Comparison of ENCODE assay signal across 8 cellular contexts in the genomic region with DNA sequence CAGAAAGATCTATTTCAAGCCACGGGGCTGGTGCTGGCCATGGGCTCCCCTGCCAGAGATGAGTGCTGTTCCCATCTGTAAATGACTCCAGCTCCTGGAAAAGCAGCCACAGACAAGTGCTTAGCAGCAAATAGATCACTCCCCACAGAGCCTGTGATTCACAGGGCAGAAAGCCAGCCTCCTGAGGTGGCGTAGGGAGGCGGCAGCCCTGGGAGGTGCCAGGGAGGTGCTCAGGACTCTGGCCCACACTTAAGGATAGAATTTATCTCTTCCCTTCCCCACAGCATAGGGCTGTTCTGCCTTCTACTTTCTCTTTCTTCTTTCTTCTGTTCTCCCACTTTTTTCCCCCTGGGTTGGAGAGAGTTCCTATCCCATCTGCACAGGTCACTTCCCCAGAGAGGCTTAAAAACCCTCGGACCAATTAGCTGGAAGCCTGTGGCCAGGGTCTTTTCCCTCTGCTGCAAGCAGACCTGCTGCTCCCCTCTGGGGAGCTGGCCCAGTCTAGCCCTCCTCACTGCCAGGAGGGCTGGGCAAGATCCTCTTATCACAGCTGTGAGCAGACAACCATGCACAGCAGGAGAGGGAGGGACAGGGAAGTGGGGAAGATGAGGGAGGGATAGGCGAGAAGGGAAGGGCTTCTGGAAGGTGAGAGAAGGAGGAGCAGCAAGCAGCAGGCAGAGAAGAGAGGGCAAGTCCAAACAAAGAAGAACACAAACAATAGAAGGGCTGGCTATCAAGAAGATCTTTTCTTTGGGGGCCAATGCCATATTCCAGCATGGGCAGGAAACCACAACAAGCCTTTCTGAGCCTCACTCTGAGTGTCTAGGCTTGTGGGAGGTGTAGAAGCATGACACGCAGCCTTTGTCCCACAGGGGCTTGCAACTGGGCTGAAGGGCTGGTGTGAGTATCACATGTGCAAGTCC. TPM values are rescaled to one million over a fixed set of nuclear protein-coding genes. Genes with fewer than 3 reads are reported as not detected.
DNase-seq lines count a peak whose midpoint lies in the region; ATAC-seq and TF ChIP-seq lines count a peak whose summit lies in the region.

No MANE protein-coding gene starts in this region.

- H3K4me3 Mint-ChIP-seq in activated CD8-positive, alpha-beta memory T cell treated with anti-CD3 and anti-CD28 coated beads, Interleukin-2, amount 10 ng/mL, durations not matched to agents 7 days and 5 days = no peak overlapping the region
- H3K4me3 Mint-ChIP-seq in CD8-positive, alpha-beta T cell = no peak overlapping the region

- intact Hi-C loops in body of pancreas (cut with DNase I) (no loop called here), lower lobe of right lung (cut with DNase I) (no loop called here)
- intact Hi-C loops in CD8-positive, alpha-beta T cell (cut with DNase I, micrococcal nuclease) = no loop called here

- ATAC-seq in activated CD8-positive, alpha-beta memory T cell treated with anti-CD3 and anti-CD28 coated beads, Interleukin-2, amount 10 ng/mL, durations not matched to agents 7 days and 5 days = peak; percentile 30
- ATAC-seq in body of pancreas (peak; percentile 33), lower lobe of right lung (peak; percentile 38 to 50), HG03039 (IDR thresholded peaks at IDR 0.05; ENCODE audit: unreplicated experiment) (no peak)
- no peak for ATAC-seq in CD8-positive, alpha-beta T cell

- H3K4me3 ChIP-seq in body of pancreas (no peak overlapping the region), lower lobe of right lung (no peak overlapping the region)
- no peak overlapping the region for H3K4me3 ChIP-seq in CD8-positive, alpha-beta T cell (ENCODE audit: low read depth, low read length)

- H3K9me3 ChIP-seq in body of pancreas (no peaks in the 10 kb centered on the region), lower lobe of right lung (no peaks in the 10 kb centered on the region)
- H3K9me3 ChIP-seq in CD8-positive, alpha-beta T cell (ENCODE audit: low read length) = no peaks in the 10 kb centered on the region

- H3K27me3 ChIP-seq in body of pancreas = no peaks in the 10 kb centered on the region
- no peaks in the 10 kb centered on the region for H3K27me3 ChIP-seq in lower lobe of right lung (ENCODE audit: low read depth)
- no peaks in the 10 kb centered on the region for H3K27me3 ChIP-seq in CD8-positive, alpha-beta T cell (ENCODE audit: insufficient read depth, low read length)

- POLR2A ChIA-PET in CD8-positive, alpha-beta T cell (lab: Charles Lee) = no interaction called here

- no peaks in the 10 kb centered on the region for H3K9me3 Mint-ChIP-seq in activated CD8-positive, alpha-beta memory T cell treated with anti-CD3 and anti-CD28 coated beads, Interleukin-2, amount 10 ng/mL, durations not matched to agents 7 days and 5 days (ENCODE audit: low read depth)
- H3K9me3 Mint-ChIP-seq in CD8-positive, alpha-beta T cell = no peaks in the 10 kb centered on the region

- no peak for TF ChIP-seq CTCF in body of pancreas (IDR thresholded peaks at IDR 0.05)
- TF ChIP-seq CTCF in lower lobe of right lung (IDR thresholded peaks at IDR 0.05) = no peak
- TF ChIP-seq CTCF in CD8-positive, alpha-beta T cell (IDR thresholded peaks at IDR 0.05) = no peak

- no peak for DNase-seq in activated CD8-positive, alpha-beta memory T cell treated with anti-CD3 and anti-CD28 coated beads, Interleukin-2, amount 10 ng/mL, durations not matched to agents 7 days and 5 days
- no peak for DNase-seq in activated CD8-positive, alpha-beta memory T cell treated with anti-CD3 and anti-CD28 coated beads, Interleukin-2, amount 50 U/mL, for 4 hours
- DNase-seq in body of pancreas (peak in 3 of 4 donors; percentile 34 to 39 (median 35)), lower lobe of right lung (no peak), SIG-M5 treated with dmso at 0.1 percent for 504 hours (lab: John Stamatoyannopoulos, UW; ENCODE audit: unreplicated experiment) (no peak)
- DNase-seq in CD8-positive, alpha-beta T cell = no peak
- no peak for DNase-seq in activated effector memory CD4-positive, alpha-beta T cell treated with Interleukin-2 at 50 U/mL for 16 hours

- H3K36me3 ChIP-seq in body of pancreas (replicated peaks in 1 of 2; ENCODE audit: insufficient read depth in 1 of 2, low read depth in 2 of 2) (no peaks in the 10 kb centered on the region), lower lobe of right lung (no peaks in the 10 kb centered on the region)
- H3K36me3 ChIP-seq in CD8-positive, alpha-beta T cell (ENCODE audit: insufficient read depth, low read length) = no peaks in the 10 kb centered on the region

- no peak for TF ChIP-seq POLR2A in body of pancreas (IDR thresholded peaks at IDR 0.05)

- H3K4me1 Mint-ChIP-seq in activated CD8-positive, alpha-beta memory T cell treated with anti-CD3 and anti-CD28 coated beads, Interleukin-2, amount 10 ng/mL, durations not matched to agents 7 days and 5 days = peaks cover 4% of the 10 kb centered on the region
- peaks cover 4% of the 10 kb centered on the region for H3K4me1 Mint-ChIP-seq in CD8-positive, alpha-beta T cell (ENCODE audit: low read depth)

- WGBS in body of pancreas, 2 donors = 63 to 70% methylated on average over 5 to 6 of the region's 6 CpGs

- CTCF ChIA-PET in activated CD8-positive, alpha-beta memory T cell treated with anti-CD3 and anti-CD28 coated beads, Interleukin-2, amount 10 ng/mL, durations not matched to agents 7 days and 5 days (lab: Charles Lee) = no interaction called here
- CTCF ChIA-PET in CD8-positive, alpha-beta T cell (lab: Charles Lee) = no interaction called here

- H3K27me3 Mint-ChIP-seq in activated CD8-positive, alpha-beta memory T cell treated with anti-CD3 and anti-CD28 coated beads, Interleukin-2, amount 10 ng/mL, durations not matched to agents 7 days and 5 days = peaks cover 23% of the 10 kb centered on the region
- H3K27me3 Mint-ChIP-seq in CD8-positive, alpha-beta T cell (ENCODE audit: low read depth) = peaks cover 19% of the 10 kb centered on the region

- H3K27ac ChIP-seq in body of pancreas = no peak overlapping the region
- no peak overlapping the region for H3K27ac ChIP-seq in lower lobe of right lung
- no peak overlapping the region for H3K27ac ChIP-seq in CD8-positive, alpha-beta T cell (ENCODE audit: low read depth, low read length)

- no peaks in the 10 kb centered on the region for H3K36me3 Mint-ChIP-seq in activated CD8-positive, alpha-beta memory T cell treated with anti-CD3 and anti-CD28 coated beads, Interleukin-2, amount 10 ng/mL, durations not matched to agents 7 days and 5 days
- H3K36me3 Mint-ChIP-seq in CD8-positive, alpha-beta T cell = no peaks in the 10 kb centered on the region

- no peaks in the 10 kb centered on the region for H3K4me1 ChIP-seq in body of pancreas
- no peaks in the 10 kb centered on the region for H3K4me1 ChIP-seq in lower lobe of right lung
- no peaks in the 10 kb centered on the region for H3K4me1 ChIP-seq in CD8-positive, alpha-beta T cell (ENCODE audit: insufficient read depth, low read length)

- H3K27ac Mint-ChIP-seq in activated CD8-positive, alpha-beta memory T cell treated with anti-CD3 and anti-CD28 coated beads, Interleukin-2, amount 10 ng/mL, durations not matched to agents 7 days and 5 days = no peak overlapping the region
- H3K27ac Mint-ChIP-seq in CD8-positive, alpha-beta T cell = no peak overlapping the region

RNA-seq across cellular contexts. Expression of a gene that starts 41.0 kb away (rescaled TPM):
- not detected for total RNA-seq in activated CD8-positive, alpha-beta memory T cell treated with anti-CD3 and anti-CD28 coated beads, Interleukin-2, amount 10 ng/mL, durations not matched to agents 7 days and 5 days
- total RNA-seq in body of pancreas = 10 to 100 TPM in 1 of 2 donors, 1 to 10 TPM in 1; 7.6 to 15.0 TPM
- total RNA-seq in lower lobe of right lung = 5.5 TPM
- not detected for total RNA-seq in CD8-positive, alpha-beta T cell

Comparison
In these comparisons a context has a peak if more than half of its experiments do, and no peak if none do; other contexts are left out.
1. ATAC-seq: peak in activated CD8-positive, alpha-beta memory T cell treated with anti-CD3 and anti-CD28 coated beads, Interleukin-2, amount 10 ng/mL, durations not matched to agents 7 days and 5 days (single experiment), body of pancreas (single experiment) and lower lobe of right lung (2 of 2); none in HG03039 (single experiment) and CD8-positive, alpha-beta T cell (single experiment).
2. DNase-seq: peak in body of pancreas (3 of 4); none in activated CD8-positive, alpha-beta memory T cell treated with anti-CD3 and anti-CD28 coated beads, Interleukin-2, amount 10 ng/mL, durations not matched to agents 7 days and 5 days (single experiment), activated CD8-positive, alpha-beta memory T cell treated with anti-CD3 and anti-CD28 coated beads, Interleukin-2, amount 50 U/mL, for 4 hours (single experiment), lower lobe of right lung (single experiment), SIG-M5 treated with dmso at 0.1 percent for 504 hours (single experiment), CD8-positive, alpha-beta T cell (0 of 7) and activated effector memory CD4-positive, alpha-beta T cell treated with Interleukin-2 at 50 U/mL for 16 hours (single experiment).